Comparison of ENCODE assay signal across 11 cellular contexts in the genomic region with DNA sequence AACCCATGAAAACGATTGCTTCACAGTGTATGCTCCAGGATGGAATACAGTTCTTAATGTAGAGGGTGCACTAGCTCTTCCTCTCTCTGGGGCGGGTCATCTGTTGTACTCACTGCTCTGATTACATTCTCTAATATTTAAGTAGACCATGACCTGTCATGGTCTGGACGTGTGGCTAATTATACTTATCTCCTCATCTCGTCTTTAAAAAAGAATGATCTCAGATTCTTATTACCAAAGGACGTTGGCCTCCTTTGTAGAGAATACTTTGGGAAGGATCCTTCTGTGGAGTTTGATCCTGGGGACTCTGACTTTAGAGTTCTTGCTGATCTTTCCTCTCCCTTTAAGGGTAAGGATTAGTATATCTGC. TPM values are rescaled to one million over a fixed set of nuclear protein-coding genes. Genes with fewer than 3 reads are reported as not detected.
DNase-seq lines count a peak whose midpoint lies in the region; ATAC-seq and TF ChIP-seq lines count a peak whose summit lies in the region.
"Had no signal": no experiment of that assay in that cellular context is flagged by ENCODE, and none has a peak within 500 bp of the region (broad histone marks: within the 10 kb centered on the region; RNA-seq: fewer than 3 reads in every experiment).

No MANE protein-coding gene starts in this region.

- no peaks in the 10 kb centered on the region for H3K36me3 ChIP-seq in GM23338 (ENCODE audit: insufficient read depth)
- no peaks in the 10 kb centered on the region for H3K36me3 ChIP-seq in hepatocyte (replicated peaks; ENCODE audit: insufficient read depth, low read depth)
- no peaks in the 10 kb centered on the region for H3K36me3 ChIP-seq in sigmoid colon

- H3K4me2 ChIP-seq in GM23338 (peak overlapping the region; percentile 67), hepatocyte (peak overlapping the region; percentile 66)

- no peaks in the 10 kb centered on the region for H3K27me3 Mint-ChIP-seq in GM23338 (ENCODE audit: insufficient read depth, low read depth, poor library complexity)

- intact Hi-C loops in sigmoid colon (cut with DNase I), result no loop called here
- intact Hi-C loops in head of caudate nucleus (cut with DNase I), result no loop called here

- no peak for TF ChIP-seq EP300 in sigmoid colon (IDR thresholded peaks at IDR 0.05)

- H3K79me2 ChIP-seq in GM23338 (replicated peaks; ENCODE audit: insufficient read depth) (peaks cover 88% of the 10 kb centered on the region), hepatocyte (peaks cover 90% of the 10 kb centered on the region)

- H3K9me2 ChIP-seq in GM23338 (ENCODE audit: insufficient read depth) (no peaks in the 10 kb centered on the region), hepatocyte (replicated peaks; ENCODE audit: insufficient read depth) (no peaks in the 10 kb centered on the region)

- H3K9me3 Mint-ChIP-seq in GM23338, result no peaks in the 10 kb centered on the region

- peak overlapping the region; percentile 64 for H3K4me3 Mint-ChIP-seq in GM23338

- DNase-seq in GM23338 (ENCODE audit: low spot score) (no peak), hepatocyte (ENCODE audit: low spot score) (no peak), sigmoid colon (no peak), GDM1 (lab: John Stamatoyannopoulos, UW) (no peak), head of caudate nucleus (no peak), SIG-M5 (lab: John Stamatoyannopoulos, UW) (no peak)
- DNase-seq: activated effector memory CD4-positive, alpha-beta T cell treated with Interleukin-2 at 50 U/mL for 16 hours; stimulated activated naive CD8-positive, alpha-beta T cell treated with anti-CD3 and anti-CD28 coated beads, Interleukin-15, Interleukin-2, amounts not matched to agents 100 U/mL and 50 U/mL, for 24 hours; T-helper 2 cell had no signal

- H2AFZ ChIP-seq in GM23338 (no peak overlapping the region), hepatocyte (no peak overlapping the region)

- H3K27me3 ChIP-seq in GM23338 (ENCODE audit: insufficient read depth) (no peaks in the 10 kb centered on the region), hepatocyte (no peaks in the 10 kb centered on the region), sigmoid colon (no peaks in the 10 kb centered on the region)

- no peaks in the 10 kb centered on the region for H3K36me3 Mint-ChIP-seq in GM23338 (ENCODE audit: low read depth)

- no peaks in the 10 kb centered on the region for H3F3A ChIP-seq in GM23338 (replicated peaks; ENCODE audit: low read depth)

- peak overlapping the region; percentile 89 for H3K27ac Mint-ChIP-seq in GM23338

- no peaks in the 10 kb centered on the region for H4K20me1 ChIP-seq in GM23338 (replicated peaks; ENCODE audit: insufficient read depth)
- H4K20me1 ChIP-seq in hepatocyte (ENCODE audit: insufficient read depth, poor library complexity, severe bottlenecking), result no peaks in the 10 kb centered on the region

- no peak for TF ChIP-seq CTCF in GM23338 (conservative IDR thresholded peaks at IDR 0.05; ENCODE audit: low read depth in 2 of 2)
- TF ChIP-seq CTCF in hepatocyte (IDR thresholded peaks at IDR 0.05; ENCODE audit: poor library complexity), result no peak
- no peak for TF ChIP-seq CTCF in sigmoid colon (IDR thresholded peaks at IDR 0.05)

- no peaks in the 10 kb centered on the region for H3K9me3 ChIP-seq in hepatocyte (ENCODE audit: low read depth)
- no peaks in the 10 kb centered on the region for H3K9me3 ChIP-seq in sigmoid colon

- no peak for ATAC-seq in GM23338
- peak; percentile 63 for ATAC-seq in SK-N-SH treated with all-trans-retinoic acid at 6 μM for 48 hours
- no peak for ATAC-seq in GM19463 (IDR thresholded peaks at IDR 0.05; ENCODE audit: unreplicated experiment)
- ATAC-seq: stimulated activated naive CD8-positive, alpha-beta T cell treated with anti-CD3 and anti-CD28 coated beads, Interleukin-15, Interleukin-2, amounts not matched to agents 100 U/mL and 50 U/mL, for 24 hours had no signal

- H3K27ac ChIP-seq in GM23338 (ENCODE audit: low read depth) (peak overlapping the region; percentile 92), hepatocyte (peak overlapping the region; percentile 75), sigmoid colon (peak overlapping the region; percentile 13 to 66 (median 58))

- peaks cover 35% of the 10 kb centered on the region for H3K4me1 Mint-ChIP-seq in GM23338

- peaks cover 32% of the 10 kb centered on the region for H3K4me1 ChIP-seq in GM23338 (ENCODE audit: insufficient read depth)
- H3K4me1 ChIP-seq in hepatocyte (ENCODE audit: insufficient read depth), result peaks cover 26% of the 10 kb centered on the region
- peaks cover 0 to 70% (median 46%) of the 10 kb centered on the region in 4 donors for H3K4me1 ChIP-seq in sigmoid colon

- no peak for TF ChIP-seq POLR2A in sigmoid colon (IDR thresholded peaks at IDR 0.05)

- H3K4me3 ChIP-seq in GM23338, result peak overlapping the region; percentile 34
- H3K4me3 ChIP-seq in hepatocyte, result no peak overlapping the region
- no peak overlapping the region for H3K4me3 ChIP-seq in sigmoid colon

- 41% methylated on average over 5 of the region's 5 CpGs for WGBS in hepatocyte (ENCODE audit: low lambda C conversion rate, missing lambda C conversion rate)
- 56 to 69% methylated on average over 5 of the region's 5 CpGs for WGBS in sigmoid colon, 2 donors

TF ChIP-seq in GM23338, 12 proteins besides CTCF, POLR2A, EP300 and RAD21 (continues in another document):
- no peak for TF ChIP-seq JUNB (IDR thresholded peaks at IDR 0.05; ENCODE audit: unreplicated experiment)
- TF ChIP-seq, protein P1, sequence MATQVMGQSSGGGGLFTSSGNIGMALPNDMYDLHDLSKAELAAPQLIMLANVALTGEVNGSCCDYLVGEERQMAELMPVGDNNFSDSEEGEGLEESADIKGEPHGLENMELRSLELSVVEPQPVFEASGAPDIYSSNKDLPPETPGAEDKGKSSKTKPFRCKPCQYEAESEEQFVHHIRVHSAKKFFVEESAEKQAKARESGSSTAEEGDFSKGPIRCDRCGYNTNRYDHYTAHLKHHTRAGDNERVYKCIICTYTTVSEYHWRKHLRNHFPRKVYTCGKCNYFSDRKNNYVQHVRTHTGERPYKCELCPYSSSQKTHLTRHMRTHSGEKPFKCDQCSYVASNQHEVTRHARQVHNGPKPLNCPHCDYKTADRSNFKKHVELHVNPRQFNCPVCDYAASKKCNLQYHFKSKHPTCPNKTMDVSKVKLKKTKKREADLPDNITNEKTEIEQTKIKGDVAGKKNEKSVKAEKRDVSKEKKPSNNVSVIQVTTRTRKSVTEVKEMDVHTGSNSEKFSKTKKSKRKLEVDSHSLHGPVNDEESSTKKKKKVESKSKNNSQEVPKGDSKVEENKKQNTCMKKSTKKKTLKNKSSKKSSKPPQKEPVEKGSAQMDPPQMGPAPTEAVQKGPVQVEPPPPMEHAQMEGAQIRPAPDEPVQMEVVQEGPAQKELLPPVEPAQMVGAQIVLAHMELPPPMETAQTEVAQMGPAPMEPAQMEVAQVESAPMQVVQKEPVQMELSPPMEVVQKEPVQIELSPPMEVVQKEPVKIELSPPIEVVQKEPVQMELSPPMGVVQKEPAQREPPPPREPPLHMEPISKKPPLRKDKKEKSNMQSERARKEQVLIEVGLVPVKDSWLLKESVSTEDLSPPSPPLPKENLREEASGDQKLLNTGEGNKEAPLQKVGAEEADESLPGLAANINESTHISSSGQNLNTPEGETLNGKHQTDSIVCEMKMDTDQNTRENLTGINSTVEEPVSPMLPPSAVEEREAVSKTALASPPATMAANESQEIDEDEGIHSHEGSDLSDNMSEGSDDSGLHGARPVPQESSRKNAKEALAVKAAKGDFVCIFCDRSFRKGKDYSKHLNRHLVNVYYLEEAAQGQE (IDR thresholded peaks at IDR 0.05; ENCODE audit: unreplicated experiment), result no peak

TF ChIP-seq in SK-N-SH treated with all-trans-retinoic acid at 6 μM for 48 hours, 23 proteins besides CTCF, POLR2A, EP300 and RAD21:
- TF ChIP-seq TSHZ2 (CRISPR knock-in tag; IDR thresholded peaks at IDR 0.05) (peak; percentile 44; the same call in 1 of the 2 replicates), PPARA (CRISPR knock-in tag; IDR thresholded peaks at IDR 0.05; ENCODE audit: borderline replicate concordance) (no peak)

RNA-seq across cellular contexts. Expression of gene TRAK1, which starts 48.4 kb away (rescaled TPM):
- 47.4 and 50.1 TPM in 2 replicates for total RNA-seq in GM23338 (2014; rRNA removed; shearing (Covaris generic))
- polyA plus RNA-seq in GM23338 (2016; fragmentation: Nextera tagmentation; extraction: Ambion mirVana) (12.2 and 13.4 TPM in 2 replicates), hepatocyte (19.0 and 21.0 TPM in 2 replicates), sigmoid colon (10 to 100 TPM; 31.8 to 39.5 (median 37.9) TPM)
- total RNA-seq in hepatocyte (28.8 and 31.5 TPM in 2 replicates), sigmoid colon (10 to 100 TPM; 17.6 to 42.7 (median 27.2) TPM)
